11 cellular contexts compared by ENCODE assay signal in the genomic region with DNA sequence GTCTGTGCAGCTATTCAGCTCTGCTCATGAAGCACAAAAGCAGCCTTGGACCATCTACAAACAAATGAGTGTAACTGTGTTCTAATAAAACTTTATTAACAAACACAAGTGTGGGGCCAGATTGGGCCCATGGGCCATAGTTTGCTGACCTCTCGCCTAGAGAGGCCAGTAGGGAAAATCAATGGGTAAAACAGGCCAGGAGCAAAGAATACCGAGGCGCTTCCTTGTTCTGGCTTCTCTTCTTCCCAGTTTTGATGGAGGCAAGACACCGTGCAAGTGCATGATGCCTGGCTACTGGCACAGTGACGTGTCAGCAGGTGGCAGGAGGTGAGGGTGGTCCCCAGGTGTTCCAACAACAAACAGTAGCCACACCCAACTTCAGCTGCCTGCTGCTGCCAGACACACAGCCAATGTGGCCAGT.
"Had no signal": no experiment of that assay in that cellular context is flagged by ENCODE, and none has a peak within 500 bp of the region (broad histone marks: within the 10 kb centered on the region; RNA-seq: fewer than 3 reads in every experiment).

No MANE protein-coding gene starts in this region.

- H3K4me3 Mint-ChIP-seq: activated naive CD8-positive, alpha-beta T cell treated with anti-CD3 and anti-CD28 coated beads for 36 hours; activated T-cell treated with anti-CD3 and anti-CD28 coated beads, Interleukin-2, amount 50 U/mL, for 24 hours had no signal

- H3K36me3 Mint-ChIP-seq: activated naive CD8-positive, alpha-beta T cell treated with anti-CD3 and anti-CD28 coated beads for 36 hours had no signal

- H3K9ac ChIP-seq: SK-N-SH had no signal

- H3K4me1 ChIP-seq: heart left ventricle, thyroid gland had no signal

- H3K27me3 ChIP-seq: heart left ventricle, ovary, thyroid gland had no signal

- DNase-seq: activated CD4-positive, alpha-beta T cell treated with anti-CD3 and anti-CD28 coated beads for 48 hours; activated gamma-delta T cell treated with Interleukin-2 at 50 U/mL for 16 hours; activated naive CD8-positive, alpha-beta T cell treated with anti-CD3 and anti-CD28 coated beads for 36 hours; activated T-cell treated with anti-CD3 and anti-CD28 coated beads, Interleukin-2, amount 50 U/mL, for 24 hours; anterior cingulate cortex; esophagus squamous epithelium; foreskin fibroblast; ovary; SK-N-SH; thyroid gland had no signal

- H3K4me3 ChIP-seq: esophagus squamous epithelium, heart left ventricle, ovary, thyroid gland had no signal

- H3K27ac Mint-ChIP-seq: activated naive CD8-positive, alpha-beta T cell treated with anti-CD3 and anti-CD28 coated beads for 36 hours; activated T-cell treated with anti-CD3 and anti-CD28 coated beads, Interleukin-2, amount 50 U/mL, for 24 hours had no signal

- H3K9me3 Mint-ChIP-seq: activated naive CD8-positive, alpha-beta T cell treated with anti-CD3 and anti-CD28 coated beads for 36 hours; activated T-cell treated with anti-CD3 and anti-CD28 coated beads, Interleukin-2, amount 50 U/mL, for 24 hours had no signal

- ATAC-seq: heart left ventricle had no signal

- H3K36me3 ChIP-seq: esophagus squamous epithelium, heart left ventricle, ovary, thyroid gland had no signal

- H3K9me3 ChIP-seq: esophagus squamous epithelium, heart left ventricle, ovary, SK-N-SH, thyroid gland had no signal

- H3K4me1 Mint-ChIP-seq: activated naive CD8-positive, alpha-beta T cell treated with anti-CD3 and anti-CD28 coated beads for 36 hours had no signal

- H3K27ac ChIP-seq: esophagus squamous epithelium, heart left ventricle, ovary, thyroid gland had no signal

- H3K27me3 Mint-ChIP-seq: activated T-cell treated with anti-CD3 and anti-CD28 coated beads, Interleukin-2, amount 50 U/mL, for 24 hours had no signal
